27 cellular contexts compared by ENCODE assay signal in the genomic region with DNA sequence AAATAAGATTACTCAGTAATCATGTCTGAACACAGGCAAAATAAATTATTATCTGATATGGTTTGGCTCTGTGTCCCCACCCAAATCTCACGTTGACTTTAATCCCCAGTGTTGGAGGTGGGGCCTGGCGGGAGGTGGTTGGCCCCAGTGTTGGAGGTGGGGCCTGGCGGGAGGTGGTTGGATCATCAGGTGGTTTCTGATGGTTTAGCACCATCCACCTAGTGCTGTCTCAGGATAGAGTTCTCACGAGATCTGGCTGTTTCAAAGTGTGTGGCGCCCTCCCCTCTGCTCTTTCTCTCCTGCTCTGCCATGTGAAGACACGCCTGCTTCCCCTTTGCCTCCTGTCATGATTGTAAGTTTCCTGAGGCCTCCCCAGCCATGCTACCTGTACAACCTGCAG. TPM values are rescaled to one million over a fixed set of nuclear protein-coding genes. Genes with fewer than 3 reads are reported as not detected.
"Had no signal": no experiment of that assay in that cellular context is flagged by ENCODE, and none has a peak within 500 bp of the region (broad histone marks: within the 10 kb centered on the region; RNA-seq: fewer than 3 reads in every experiment).

No MANE protein-coding gene starts in this region.

- H3K27me3 Mint-ChIP-seq: activated CD4-positive, alpha-beta T cell treated with anti-CD3 and anti-CD28 coated beads, Interleukin-2, amount 10 ng/mL, durations not matched to agents 24 days and 14 days; activated naive CD8-positive, alpha-beta T cell treated with anti-CD3 and anti-CD28 coated beads for 36 hours; activated T-cell treated with anti-CD3 and anti-CD28 coated beads, Interleukin-2, amount 50 U/mL, for 24 hours; T-cell had no signal

- H3K4me3 Mint-ChIP-seq: activated B cell treated with CpG ODN at 0.5 μM for 24 hours; activated CD4-positive, alpha-beta T cell treated with anti-CD3 and anti-CD28 coated beads, Interleukin-2, amount 10 ng/mL, durations not matched to agents 24 days and 14 days; activated CD8-positive, alpha-beta memory T cell treated with anti-CD3 and anti-CD28 coated beads, Interleukin-2, amount 10 ng/mL, durations not matched to agents 7 days and 5 days; activated naive CD4-positive, alpha-beta T cell treated with anti-CD3 and anti-CD28 coated beads, Interleukin-2, amount 10 ng/mL, durations not matched to agents 7 days and 5 days; activated naive CD8-positive, alpha-beta T cell treated with anti-CD3 and anti-CD28 coated beads for 36 hours; activated T-cell treated with anti-CD3 and anti-CD28 coated beads, Interleukin-2, amount 50 U/mL, for 24 hours; activated T-helper 17 cell treated with anti-CD3 and anti-CD28 coated beads, Interleukin-2, amount 50 U/mL, for 72 hours; T-cell had no signal

- DNase-seq: activated B cell treated with CpG ODN at 0.5 μM for 24 hours; activated CD4-positive, alpha-beta T cell treated with anti-CD3 and anti-CD28 coated beads for 1 hour; activated CD4-positive, alpha-beta T cell treated with anti-CD3 and anti-CD28 coated beads, Interleukin-2, amount 10 ng/mL, durations not matched to agents 24 days and 14 days; activated CD4-positive, alpha-beta T cell treated with anti-CD3 and anti-CD28 coated beads, Interleukin-2, amount 50 U/mL, for 48 hours; activated CD8-positive, alpha-beta memory T cell treated with anti-CD3 and anti-CD28 coated beads, Interleukin-2, amount 10 ng/mL, durations not matched to agents 7 days and 5 days; activated gamma-delta T cell; activated naive CD4-positive, alpha-beta T cell treated with anti-CD3 and anti-CD28 coated beads, Interleukin-2, amount 10 ng/mL, durations not matched to agents 7 days and 5 days; activated naive CD8-positive, alpha-beta T cell treated with anti-CD3 and anti-CD28 coated beads for 36 hours; activated T-cell treated with anti-CD3 and anti-CD28 coated beads, Interleukin-2, amount 50 U/mL, for 24 hours; brain microvascular endothelial cell; NCI-H1092; NCI-H1417; NCI-H1930; NCI-H2107; NCI-H2171 treated with DMSO at 0.1 percent for 48 hours; NCI-H226; NCI-H510A; NCI-H526 treated with DMSO at 0.1 percent for 48 hours; T-cell; T-helper 2 cell; T1000 had no signal

- H3K4me1 Mint-ChIP-seq: activated B cell treated with CpG ODN at 0.5 μM for 24 hours; activated CD4-positive, alpha-beta T cell treated with anti-CD3 and anti-CD28 coated beads, Interleukin-2, amount 10 ng/mL, durations not matched to agents 24 days and 14 days; activated naive CD4-positive, alpha-beta T cell treated with anti-CD3 and anti-CD28 coated beads, Interleukin-2, amount 10 ng/mL, durations not matched to agents 7 days and 5 days; activated naive CD8-positive, alpha-beta T cell treated with anti-CD3 and anti-CD28 coated beads for 36 hours; activated T-helper 17 cell treated with anti-CD3 and anti-CD28 coated beads, Interleukin-2, amount 50 U/mL, for 72 hours had no signal

- H3K27ac Mint-ChIP-seq: activated B cell treated with CpG ODN at 0.5 μM for 24 hours; activated CD4-positive, alpha-beta T cell treated with anti-CD3 and anti-CD28 coated beads, Interleukin-2, amount 10 ng/mL, durations not matched to agents 24 days and 14 days; activated CD8-positive, alpha-beta memory T cell treated with anti-CD3 and anti-CD28 coated beads, Interleukin-2, amount 10 ng/mL, durations not matched to agents 7 days and 5 days; activated naive CD4-positive, alpha-beta T cell treated with anti-CD3 and anti-CD28 coated beads, Interleukin-2, amount 10 ng/mL, durations not matched to agents 7 days and 5 days; activated naive CD8-positive, alpha-beta T cell treated with anti-CD3 and anti-CD28 coated beads for 36 hours; activated T-cell treated with anti-CD3 and anti-CD28 coated beads, Interleukin-2, amount 50 U/mL, for 24 hours; activated T-helper 17 cell treated with anti-CD3 and anti-CD28 coated beads, Interleukin-2, amount 50 U/mL, for 72 hours; T-cell had no signal

- H3K27ac ChIP-seq: brain microvascular endothelial cell, cardiac muscle cell, KMS-11, SK-N-MC had no signal

- H3K27me3 ChIP-seq: brain microvascular endothelial cell, cardiac muscle cell had no signal

- H3K36me3 Mint-ChIP-seq: activated CD8-positive, alpha-beta memory T cell treated with anti-CD3 and anti-CD28 coated beads, Interleukin-2, amount 10 ng/mL, durations not matched to agents 7 days and 5 days; activated naive CD4-positive, alpha-beta T cell treated with anti-CD3 and anti-CD28 coated beads, Interleukin-2, amount 10 ng/mL, durations not matched to agents 7 days and 5 days; activated naive CD8-positive, alpha-beta T cell treated with anti-CD3 and anti-CD28 coated beads for 36 hours; T-cell had no signal

- H3K36me3 ChIP-seq: brain microvascular endothelial cell, cardiac muscle cell had no signal

- ATAC-seq: activated CD8-positive, alpha-beta memory T cell treated with anti-CD3 and anti-CD28 coated beads, Interleukin-2, amount 10 ng/mL, durations not matched to agents 7 days and 5 days; activated T-helper 17 cell treated with anti-CD3 and anti-CD28 coated beads, Interleukin-2, amount 50 U/mL, for 72 hours; Right ventricle myocardium inferior; T-cell had no signal

- H3K9me3 Mint-ChIP-seq: activated B cell treated with CpG ODN at 0.5 μM for 24 hours; activated CD4-positive, alpha-beta T cell treated with anti-CD3 and anti-CD28 coated beads, Interleukin-2, amount 10 ng/mL, durations not matched to agents 24 days and 14 days; activated naive CD4-positive, alpha-beta T cell treated with anti-CD3 and anti-CD28 coated beads, Interleukin-2, amount 10 ng/mL, durations not matched to agents 7 days and 5 days; activated naive CD8-positive, alpha-beta T cell treated with anti-CD3 and anti-CD28 coated beads for 36 hours; activated T-cell treated with anti-CD3 and anti-CD28 coated beads, Interleukin-2, amount 50 U/mL, for 24 hours; activated T-helper 17 cell treated with anti-CD3 and anti-CD28 coated beads, Interleukin-2, amount 50 U/mL, for 72 hours; T-cell had no signal

- H3K4me3 ChIP-seq: cardiac muscle cell, SK-N-MC had no signal

RNA-seq across cellular contexts. Expression of gene DHRS2, which starts 18.1 kb away (rescaled TPM):
- total RNA-seq: activated B cell treated with CpG ODN at 0.5 μM for 24 hours, cardiac muscle cell, OCI-LY7, Right ventricle myocardium inferior had no signal
